8 cellular contexts compared by ENCODE assay signal in the genomic region with DNA sequence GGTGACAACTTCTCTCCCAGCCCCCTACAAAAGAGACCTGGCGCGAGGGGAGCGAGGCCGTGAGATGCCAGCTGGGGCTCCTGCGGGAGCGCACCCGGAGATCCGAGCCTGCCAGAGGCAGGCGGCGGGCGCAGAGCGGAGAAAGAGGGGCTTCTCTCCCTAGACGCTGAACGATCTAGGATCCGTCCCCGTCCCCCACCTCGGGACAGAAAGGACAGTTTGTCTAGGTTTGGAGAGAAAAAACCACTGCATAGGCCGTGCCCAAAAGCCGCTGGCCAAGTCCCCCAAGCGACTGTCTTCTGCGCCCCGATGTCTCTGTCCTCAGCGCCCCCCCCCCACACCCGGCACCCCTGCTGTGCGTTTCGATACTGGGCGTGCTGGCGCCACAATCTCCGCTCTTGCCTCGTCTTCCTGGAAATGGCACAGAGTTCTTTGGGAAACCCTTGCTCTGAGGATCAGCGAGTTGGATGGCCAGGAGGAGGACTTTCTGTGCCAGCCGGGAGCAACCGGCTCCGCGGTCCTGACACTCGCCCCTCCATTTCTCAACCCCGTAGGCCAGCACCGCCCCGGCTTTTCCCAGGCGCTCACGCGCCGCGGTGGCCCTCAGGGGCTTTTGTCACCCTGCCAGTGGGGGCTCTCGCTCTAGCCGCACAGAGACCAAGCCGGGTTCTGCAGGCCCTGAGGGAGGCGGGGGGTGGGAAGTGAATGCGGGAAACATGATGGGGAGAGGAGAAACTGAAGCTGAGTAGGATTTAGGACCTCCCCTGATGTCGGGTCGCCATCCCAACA. TPM values are rescaled to one million over a fixed set of nuclear protein-coding genes. Genes with fewer than 3 reads are reported as not detected.
DNase-seq lines count a peak whose midpoint lies in the region; ATAC-seq and TF ChIP-seq lines count a peak whose summit lies in the region.

No MANE protein-coding gene starts in this region.

- peak overlapping the region; percentile 99 for H3K4me2 ChIP-seq in GM23338

- in situ Hi-C loops in ACHN (cut with HindIII; ENCODE audit: low pct_ligation_motif_present, low pct_unique_long_range_greater_than_20kb, low sequenced_read_pairs): loop anchor here (25.0 kb wide), 1 partner anchor 429 kb away; no protein-coding TSS in a partner anchor

- H3K9me3 Mint-ChIP-seq in GM23338: peaks cover 17% of the 10 kb centered on the region

- DNase-seq in ACHN: peak; percentile 19
- DNase-seq in GM23338 (ENCODE audit: low spot score): peak; percentile 50
- DNase-seq in breast epithelium (ENCODE audit: low spot score in 2 of 2): no peak
- DNase-seq in lower lobe of right lung: no peak
- DNase-seq in RWPE1 (ENCODE audit: low spot score): no peak
- DNase-seq in GM19238 (ENCODE audit: insufficient read length, low spot score): no peak

- H3K27me3 ChIP-seq in GM23338 (ENCODE audit: insufficient read depth) (peaks cover 61% of the 10 kb centered on the region), breast epithelium (peaks cover 0 to 47% of the 10 kb centered on the region in 2 donors), lower lobe of right lung (ENCODE audit: low read depth) (peaks cover 64% of the 10 kb centered on the region)

- TF ChIP-seq POLR2A in breast epithelium (IDR thresholded peaks at IDR 0.05): no peak

- H3K27me3 Mint-ChIP-seq in GM23338 (ENCODE audit: insufficient read depth, low read depth, poor library complexity): peaks cover 62% of the 10 kb centered on the region

- H3K9me2 ChIP-seq in GM23338 (ENCODE audit: insufficient read depth): peaks cover 14% of the 10 kb centered on the region

- H3K9me3 ChIP-seq in breast epithelium (no peaks in the 10 kb centered on the region), lower lobe of right lung (no peaks in the 10 kb centered on the region)

- intact Hi-C loops in breast epithelium (cut with DNase I; ENCODE audit: low total_unique reads): no loop called here
- intact Hi-C loops in lower lobe of right lung (cut with DNase I): no loop called here

- no peaks in the 10 kb centered on the region for H3K79me2 ChIP-seq in GM23338 (replicated peaks; ENCODE audit: insufficient read depth)

- H3K4me1 ChIP-seq in GM23338 (ENCODE audit: insufficient read depth) (peaks cover 30% of the 10 kb centered on the region), breast epithelium (peaks cover 2 to 20% of the 10 kb centered on the region in 2 donors), lower lobe of right lung (peaks cover 28% of the 10 kb centered on the region)

- H3K27ac Mint-ChIP-seq in GM23338: no peak overlapping the region

- CTCF ChIA-PET in RWPE1 (lab: Yijun Ruan, JAX): interaction anchor here (0.6 to 1.4 kb wide), 4 partner anchors 9 to 609 kb away, joined by 3 to 6 read pairs (median 4); no protein-coding TSS in a partner anchor

- H3K36me3 ChIP-seq in GM23338 (ENCODE audit: insufficient read depth): no peaks in the 10 kb centered on the region
- H3K36me3 ChIP-seq in breast epithelium: no peaks in the 10 kb centered on the region
- no peaks in the 10 kb centered on the region for H3K36me3 ChIP-seq in lower lobe of right lung

- POLR2A ChIA-PET in RWPE1 (lab: Yijun Ruan, JAX; ENCODE audit: low non-redundant PET): no interaction called here

- no peaks in the 10 kb centered on the region for H4K20me1 ChIP-seq in GM23338 (replicated peaks; ENCODE audit: insufficient read depth)

- H3K4me3 ChIP-seq in GM23338 (peak overlapping the region; percentile 89), breast epithelium (peak overlapping the region; percentile 46 to 63 (median 52)), lower lobe of right lung (peak overlapping the region; percentile 48)

- H3K4me1 Mint-ChIP-seq in GM23338: peaks cover 42% of the 10 kb centered on the region

- ATAC-seq in GM23338 (peak; percentile 25), lower lobe of right lung (peak; percentile 11 to 18), HG03139 (IDR thresholded peaks at IDR 0.05; ENCODE audit: unreplicated experiment) (no peak), GM18909 (IDR thresholded peaks at IDR 0.05; ENCODE audit: poor library complexity, unreplicated experiment) (no peak)

- peak overlapping the region; percentile 100 for H2AFZ ChIP-seq in GM23338

- H3K36me3 Mint-ChIP-seq in GM23338 (ENCODE audit: low read depth): peaks cover 24% of the 10 kb centered on the region

- no peaks in the 10 kb centered on the region for H3F3A ChIP-seq in GM23338 (replicated peaks; ENCODE audit: low read depth)

- peak overlapping the region; percentile 88 for H3K4me3 Mint-ChIP-seq in GM23338

- no peak for TF ChIP-seq CTCF in GM23338 (conservative IDR thresholded peaks at IDR 0.05; ENCODE audit: low read depth in 2 of 2)
- TF ChIP-seq CTCF in breast epithelium (IDR thresholded peaks at IDR 0.05): no peak
- no peak for TF ChIP-seq CTCF in lower lobe of right lung (IDR thresholded peaks at IDR 0.05)
- TF ChIP-seq CTCF in RWPE1 (conservative IDR thresholded peaks at IDR 0.05; ENCODE audit: low read depth): no peak

- H3K27ac ChIP-seq in GM23338 (ENCODE audit: low read depth): no peak overlapping the region
- peak overlapping the region in 1 of 2 donors; percentile 26 for H3K27ac ChIP-seq in breast epithelium
- no peak overlapping the region for H3K27ac ChIP-seq in lower lobe of right lung
- no peak overlapping the region for H3K27ac ChIP-seq in RWPE1

TF ChIP-seq in GM23338, 12 proteins besides CTCF, POLR2A, EP300 and RAD21:
- no peak for TF ChIP-seq CREB1 (CRISPR knock-in tag; IDR thresholded peaks at IDR 0.05; ENCODE audit: low read depth)
- TF ChIP-seq EZH2 (IDR thresholded peaks at IDR 0.05; ENCODE audit: low read depth, unreplicated experiment): peak; percentile 71
TF ChIP-seq in GM23338: peak in this region for 1.

RNA-seq across cellular contexts. Expression of gene SSTR2, which starts 1.0 kb away (rescaled TPM):
- 1.7 and 1.8 TPM in 2 replicates for total RNA-seq in GM23338 (2014; rRNA removed; shearing (Covaris generic))
- 1.1 and 1.4 TPM in 2 replicates for polyA plus RNA-seq in GM23338 (2016; fragmentation: Nextera tagmentation; extraction: Ambion mirVana)
- total RNA-seq in breast epithelium: 1 to 10 TPM in 1 of 3 donors, under 1 TPM in 2; 0.64 to 3.6 (median 0.88) TPM
- total RNA-seq in lower lobe of right lung: 0.12 TPM

RNA-seq across cellular contexts. Expression of gene COG1, which starts 27.0 kb away (rescaled TPM):
- 11.9 and 15.0 TPM in 2 replicates for total RNA-seq in GM23338 (2014; rRNA removed; shearing (Covaris generic))
- polyA plus RNA-seq in GM23338 (2016; fragmentation: Nextera tagmentation; extraction: Ambion mirVana): 25.5 and 26.1 TPM in 2 replicates
- total RNA-seq in breast epithelium (10 to 100 TPM; 22.9 to 40.3 (median 36.1) TPM), lower lobe of right lung (36.4 TPM)

Comparison
In these comparisons a context has a peak if more than half of its experiments do, and no peak if none do; other contexts are left out.
1. DNase-seq: peak in ACHN (single experiment) and GM23338 (single experiment); none in breast epithelium (0 of 2), lower lobe of right lung (single experiment), RWPE1 (single experiment) and GM19238 (single experiment).
2. ATAC-seq: peak in GM23338 (single experiment) and lower lobe of right lung (2 of 2); none in HG03139 (single experiment) and GM18909 (single experiment).
3. Peak in every context shown above with its lines, with median percentiles within 50 percentile points of each other: H3K4me3 ChIP-seq.